8 cellular contexts compared by ENCODE assay signal in genomic region chr9:72363908-72364678, GRCh38. TPM values are rescaled to one million over a fixed set of nuclear protein-coding genes. Genes with fewer than 3 reads are reported as not detected.
DNase-seq lines count a peak whose midpoint lies in the region; ATAC-seq and TF ChIP-seq lines count a peak whose summit lies in the region.

No MANE protein-coding gene starts in this region.

- in situ Hi-C loops in astrocyte of the spinal cord (cut with HindIII; ENCODE audit: low sequenced_read_pairs) (loop anchor here (25.0 kb wide), 1 partner anchor 223 kb away; no protein-coding TSS in a partner anchor), gastrocnemius medialis (cut with MboI; ENCODE audit: low sequenced_read_pairs in 4 of 4) (loop anchor here in 2 of 4 donors (10.0 kb wide), 2 partner anchors 59 to 221 kb away; no protein-coding TSS in a partner anchor)

- DNase-seq in EL: peak; percentile 55
- DNase-seq in T-helper 22 cell (ENCODE audit: low read depth): peak; percentile 65
- peak; percentile 50 for DNase-seq in astrocyte of the spinal cord (ENCODE audit: low read depth, low spot score)
- peak; percentile 52 to 71 for DNase-seq in gastrocnemius medialis
- no peak for DNase-seq in KG1 (lab: John Stamatoyannopoulos, UW)

- H3K27me3 ChIP-seq in HUES64 (ENCODE audit: insufficient read depth, low read length) (no peaks in the 10 kb centered on the region), gastrocnemius medialis (no peaks in the 10 kb centered on the region)

- H3K9me3 ChIP-seq in HUES64 (ENCODE audit: insufficient read depth, low read depth, low read length): no peaks in the 10 kb centered on the region
- no peaks in the 10 kb centered on the region for H3K9me3 ChIP-seq in gastrocnemius medialis

- H3K36me3 ChIP-seq in HUES64 (ENCODE audit: insufficient read depth, low read length) (peaks cover 46% of the 10 kb centered on the region), gastrocnemius medialis (peaks cover 6 to 43% of the 10 kb centered on the region in 2 donors)

- H3K4me3 ChIP-seq in HUES64 (ENCODE audit: low read length): peak overlapping the region; percentile 94
- H3K4me3 ChIP-seq in astrocyte of the spinal cord (ENCODE audit: low read depth, low read length): peak overlapping the region; percentile 85
- H3K4me3 ChIP-seq in iPS-11a (ENCODE audit: low read depth, low read length): peak overlapping the region; percentile 95
- peak overlapping the region; percentile 76 to 93 (median 85) for H3K4me3 ChIP-seq in gastrocnemius medialis

- intact Hi-C loops in gastrocnemius medialis (cut with DNase I; ENCODE audit: low total_unique reads): loop anchor here (1.0 to 10.0 kb wide), 6 partner anchors 47 to 1945 kb away; partner anchors contain the start of genes ABHD17B, C9orf85 and CEMIP2

- H3K27ac ChIP-seq in HUES64 (ENCODE audit: low read depth, low read length) (peak overlapping the region; percentile 96), gastrocnemius medialis (peak overlapping the region; percentile 94 to 99 (median 98))

- H3K9ac ChIP-seq in HUES64 (ENCODE audit: low read depth, low read length): peak overlapping the region; percentile 95

- ATAC-seq in GM21390 (IDR thresholded peaks at IDR 0.05; ENCODE audit: unreplicated experiment): peak; percentile 45
- ATAC-seq in gastrocnemius medialis: peak; percentile 12 to 16

- WGBS in HUES64: under 1% methylated on average over 72 of the region's 73 CpGs

- no peak for TF ChIP-seq CTCF in astrocyte of the spinal cord (IDR thresholded peaks at IDR 0.05; ENCODE audit: low read depth, low read length)
- TF ChIP-seq CTCF in gastrocnemius medialis (IDR thresholded peaks at IDR 0.05 in 4 of 5, conservative IDR thresholded peaks at IDR 0.05 in 1 of 5): no peak

- H3K4me1 ChIP-seq in HUES64 (ENCODE audit: insufficient read depth, low read length): peaks cover 37% of the 10 kb centered on the region
- H3K4me1 ChIP-seq in gastrocnemius medialis: peaks cover 17 to 24% of the 10 kb centered on the region in 2 donors

- no peak for TF ChIP-seq POLR2A in gastrocnemius medialis (IDR thresholded peaks at IDR 0.05)

RNA-seq across cellular contexts. Expression of gene ZFAND5, which starts 0.9 kb away (rescaled TPM):
- polyA plus RNA-seq in HUES64 (2013, experiment 1 of 2): 154 TPM
- polyA plus RNA-seq in HUES64 (2013, experiment 2 of 2): 160 TPM
- total RNA-seq in gastrocnemius medialis: 1,000 to 10,000 TPM in 1 of 4 donors, 100 to 1,000 TPM in 3; 316 to 2,069 (median 561) TPM
